Comparison of ENCODE assay signal across 10 cellular contexts in genomic region chr2:73359915-73360697, GRCh38. TPM values are rescaled to one million over a fixed set of nuclear protein-coding genes. Genes with fewer than 3 reads are reported as not detected.
DNase-seq lines count a peak whose midpoint lies in the region; ATAC-seq and TF ChIP-seq lines count a peak whose summit lies in the region.
"Had no signal": no experiment of that assay in that cellular context is flagged by ENCODE, and none has a peak within 500 bp of the region (broad histone marks: within the 10 kb centered on the region; RNA-seq: fewer than 3 reads in every experiment).

No MANE protein-coding gene starts in this region.

- TF ChIP-seq CTCF in brain microvascular endothelial cell (IDR thresholded peaks at IDR 0.05; ENCODE audit: low read depth, low read length, missing control alignments), result peak; percentile 41
- peak; percentile 64 for TF ChIP-seq CTCF in neural progenitor cell (IDR thresholded peaks at IDR 0.05)

- peaks cover 3% of the 10 kb centered on the region for H3F3A ChIP-seq in neural progenitor cell (ENCODE audit: low read depth)

- no peaks in the 10 kb centered on the region for H4K20me1 ChIP-seq in neural progenitor cell (ENCODE audit: low read depth)

- no peak overlapping the region for H3K9ac ChIP-seq in neural progenitor cell

- DNase-seq in NCI-H2029 treated with DMSO at 0.1 percent for 48 hours (lab: John Stamatoyannopoulos, UW) (peak; percentile 6), NCI-H2029 (lab: John Stamatoyannopoulos, UW) (no peak), NAMALWA (ENCODE audit: low spot score) (peak; percentile 29), brain microvascular endothelial cell (no peak), neural progenitor cell (ENCODE audit: low spot score) (peak; percentile 11), HPDE6-E6E7 (ENCODE audit: extremely low spot score) (no peak), sciatic nerve (ENCODE audit: low spot score) (no peak), globus pallidus (ENCODE audit: low spot score) (no peak)
- DNase-seq: CD4-positive, alpha-beta memory T cell had no signal

- no peaks in the 10 kb centered on the region for H3K4me1 Mint-ChIP-seq in neural progenitor cell

- H3K27ac ChIP-seq in brain microvascular endothelial cell (no peak overlapping the region), neural progenitor cell (no peak overlapping the region)

- intact Hi-C loops in sciatic nerve (cut with DNase I), result no loop called here

- H3K79me2 ChIP-seq in neural progenitor cell (ENCODE audit: low read depth), result no peaks in the 10 kb centered on the region

- H3K9me3 ChIP-seq in neural progenitor cell (ENCODE audit: low read depth), result no peaks in the 10 kb centered on the region
- H3K9me3 ChIP-seq: HAP-1 had no signal

- in situ Hi-C loops in brain microvascular endothelial cell (cut with HindIII; ENCODE audit: low pct_ligation_motif_present, low sequenced_read_pairs), result no loop called here

- no peak for ATAC-seq in sciatic nerve

- no peak overlapping the region for H3K4me2 ChIP-seq in neural progenitor cell

- no peaks in the 10 kb centered on the region for H3K4me1 ChIP-seq in neural progenitor cell
- H3K4me1 ChIP-seq: HAP-1 had no signal

- no peak overlapping the region for H3K27ac Mint-ChIP-seq in neural progenitor cell
- H3K27ac Mint-ChIP-seq: CD4-positive, alpha-beta memory T cell had no signal

- H3K27me3 Mint-ChIP-seq in neural progenitor cell (ENCODE audit: insufficient read depth, low read depth), result no peaks in the 10 kb centered on the region

- H2AFZ ChIP-seq in neural progenitor cell (replicated peaks), result no peak overlapping the region

- H3K36me3 Mint-ChIP-seq in neural progenitor cell, result no peaks in the 10 kb centered on the region
- H3K36me3 Mint-ChIP-seq: CD4-positive, alpha-beta memory T cell had no signal

- H3K9me3 Mint-ChIP-seq in neural progenitor cell, result no peaks in the 10 kb centered on the region
- H3K9me3 Mint-ChIP-seq: CD4-positive, alpha-beta memory T cell had no signal

- H3K36me3 ChIP-seq in brain microvascular endothelial cell (replicated peaks) (no peaks in the 10 kb centered on the region), neural progenitor cell (no peaks in the 10 kb centered on the region)
- H3K36me3 ChIP-seq: HAP-1 had no signal

- H3K27me3 ChIP-seq in brain microvascular endothelial cell (replicated peaks) (no peaks in the 10 kb centered on the region), neural progenitor cell (peaks cover 5% of the 10 kb centered on the region)

- H3K4me3 Mint-ChIP-seq in neural progenitor cell, result no peak overlapping the region
- H3K4me3 Mint-ChIP-seq: CD4-positive, alpha-beta memory T cell had no signal

- H3K4me3 ChIP-seq in brain microvascular endothelial cell (ENCODE audit: low read depth, low read length) (no peak overlapping the region), neural progenitor cell (no peak overlapping the region)
- H3K4me3 ChIP-seq: HAP-1 had no signal

RNA-seq across cellular contexts. Expression of gene ALMS1, which starts 25.5 kb away (rescaled TPM):
- total RNA-seq in neural progenitor cell (ENCODE audit: low replicate concordance) (55.3 and 58.8 TPM in 2 replicates), sciatic nerve (28.2 TPM)

Comparison
In these comparisons a context has a peak if more than half of its experiments do, and no peak if none do; other contexts are left out.
1. DNase-seq: peak in NCI-H2029 treated with DMSO at 0.1 percent for 48 hours (single experiment), NAMALWA (single experiment) and neural progenitor cell (single experiment); none in NCI-H2029 (single experiment), brain microvascular endothelial cell (single experiment), HPDE6-E6E7 (single experiment), sciatic nerve (single experiment) and globus pallidus (single experiment).